16 cellular contexts compared by ENCODE assay signal in genomic region chr3:141240290-141241247, GRCh38. TPM values are rescaled to one million over a fixed set of nuclear protein-coding genes. Genes with fewer than 3 reads are reported as not detected.
A peak's percentile ranks its signal among the peaks of the same experiment; 100 is the strongest.
DNase-seq lines count a peak whose midpoint lies in the region; ATAC-seq lines count a peak whose summit lies in the region.
"Had no signal": no experiment of that assay in that cellular context is flagged by ENCODE, and none has a peak within 500 bp of the region (broad histone marks: within the 10 kb centered on the region; RNA-seq: fewer than 3 reads in every experiment).

No MANE protein-coding gene starts in this region.

- no peaks in the 10 kb centered on the region for H3K27me3 Mint-ChIP-seq in central memory CD8-positive, alpha-beta T cell
- no peaks in the 10 kb centered on the region for H3K27me3 Mint-ChIP-seq in stimulated activated naive CD8-positive, alpha-beta T cell treated with anti-CD3 and anti-CD28 coated beads, Interleukin-15, amount 100 ng/mL, for 72 hours
- H3K27me3 Mint-ChIP-seq: natural killer cell treated with Interleukin-12 subunit alpha and Interleukin-12 subunit beta and Interleukin-15 and Interleukin-18, amount 100 ng/mL, for 72 hours had no signal

- no peaks in the 10 kb centered on the region for H3K9me3 Mint-ChIP-seq in central memory CD8-positive, alpha-beta T cell
- no peaks in the 10 kb centered on the region for H3K9me3 Mint-ChIP-seq in stimulated activated naive CD8-positive, alpha-beta T cell treated with anti-CD3 and anti-CD28 coated beads, Interleukin-15, amount 100 ng/mL, for 72 hours
- H3K9me3 Mint-ChIP-seq: activated naive CD4-positive, alpha-beta T cell treated with anti-CD3 and anti-CD28 coated beads for 36 hours; natural killer cell treated with Interleukin-12 subunit alpha and Interleukin-12 subunit beta and Interleukin-15 and Interleukin-18, amount 100 ng/mL, for 72 hours had no signal

- H3K4me1 Mint-ChIP-seq in central memory CD8-positive, alpha-beta T cell: peaks cover 20% of the 10 kb centered on the region
- peaks cover 76% of the 10 kb centered on the region for H3K4me1 Mint-ChIP-seq in stimulated activated naive CD8-positive, alpha-beta T cell treated with anti-CD3 and anti-CD28 coated beads, Interleukin-15, amount 100 ng/mL, for 72 hours

- ATAC-seq in central memory CD8-positive, alpha-beta T cell (replicated peaks; ENCODE audit: extremely low read depth, poor library complexity, severe bottlenecking): no peak
- ATAC-seq in stimulated activated naive CD8-positive, alpha-beta T cell treated with anti-CD3 and anti-CD28 coated beads, Interleukin-15, amount 100 ng/mL, for 72 hours: no peak
- no peak for ATAC-seq in GM19351 (IDR thresholded peaks at IDR 0.05; ENCODE audit: unreplicated experiment)
- ATAC-seq in GM21423 (IDR thresholded peaks at IDR 0.05; ENCODE audit: unreplicated experiment): no peak
- ATAC-seq: natural killer cell treated with Interleukin-12 subunit alpha and Interleukin-12 subunit beta and Interleukin-15 and Interleukin-18, amount 100 ng/mL, for 72 hours had no signal

- DNase-seq in DMS79 treated with DMSO at 0.1 percent for 48 hours (lab: John Stamatoyannopoulos, UW): peak; percentile 53
- no peak for DNase-seq in DMS79 (lab: John Stamatoyannopoulos, UW)
- peak; percentile 93 for DNase-seq in M059J (ENCODE audit: low read depth)
- no peak for DNase-seq in central memory CD8-positive, alpha-beta T cell (ENCODE audit: low spot score in 2 of 2)
- peak; percentile 56 for DNase-seq in renal cortical epithelial cell (ENCODE audit: low read depth)
- DNase-seq in stimulated activated naive CD8-positive, alpha-beta T cell treated with anti-CD3 and anti-CD28 coated beads, Interleukin-15, amount 100 ng/mL, for 72 hours: no peak
- DNase-seq: 8988T; activated CD4-positive, alpha-beta T cell treated with anti-CD3 and anti-CD28 coated beads for 48 hours; activated naive CD4-positive, alpha-beta T cell treated with anti-CD3 and anti-CD28 coated beads for 36 hours; H7; NCI-H187 treated with DMSO at 0.1 percent for 48 hours; SHP77; stimulated activated CD4-positive, alpha-beta T cell treated with anti-CD3 and anti-CD28 coated beads, Interleukin-2, amount 100 ng/mL, for 24 hours had no signal

- H3K36me3 Mint-ChIP-seq in central memory CD8-positive, alpha-beta T cell (ENCODE audit: insufficient read depth): no peaks in the 10 kb centered on the region
- H3K36me3 Mint-ChIP-seq: natural killer cell treated with Interleukin-12 subunit alpha and Interleukin-12 subunit beta and Interleukin-15 and Interleukin-18, amount 100 ng/mL, for 72 hours had no signal

- H3K4me3 Mint-ChIP-seq in central memory CD8-positive, alpha-beta T cell: no peak overlapping the region
- no peak overlapping the region for H3K4me3 Mint-ChIP-seq in stimulated activated naive CD8-positive, alpha-beta T cell treated with anti-CD3 and anti-CD28 coated beads, Interleukin-15, amount 100 ng/mL, for 72 hours
- H3K4me3 Mint-ChIP-seq: activated naive CD4-positive, alpha-beta T cell treated with anti-CD3 and anti-CD28 coated beads for 36 hours; natural killer cell treated with Interleukin-12 subunit alpha and Interleukin-12 subunit beta and Interleukin-15 and Interleukin-18, amount 100 ng/mL, for 72 hours had no signal

- peak overlapping the region; percentile 14 for H3K27ac Mint-ChIP-seq in central memory CD8-positive, alpha-beta T cell (ENCODE audit: low read depth)
- H3K27ac Mint-ChIP-seq in stimulated activated naive CD8-positive, alpha-beta T cell treated with anti-CD3 and anti-CD28 coated beads, Interleukin-15, amount 100 ng/mL, for 72 hours: no peak overlapping the region
- H3K27ac Mint-ChIP-seq: natural killer cell treated with Interleukin-12 subunit alpha and Interleukin-12 subunit beta and Interleukin-15 and Interleukin-18, amount 100 ng/mL, for 72 hours had no signal

RNA-seq across cellular contexts. Expression of gene PXYLP1, which starts 8.9 kb away (rescaled TPM):
- 14.5 and 17.7 TPM in 2 replicates for total RNA-seq in M059J (2014; rRNA removed; shearing (Covaris generic))
- total RNA-seq in renal cortical epithelial cell: 20.1 and 20.3 TPM in 2 replicates

Comparison
In these comparisons a context has a peak if more than half of its experiments do, and no peak if none do; other contexts are left out.
1. DNase-seq: peak in DMS79 treated with DMSO at 0.1 percent for 48 hours (single experiment), M059J (single experiment) and renal cortical epithelial cell (single experiment); none in DMS79 (single experiment), central memory CD8-positive, alpha-beta T cell (0 of 2) and stimulated activated naive CD8-positive, alpha-beta T cell treated with anti-CD3 and anti-CD28 coated beads, Interleukin-15, amount 100 ng/mL, for 72 hours (0 of 2).